26 cellular contexts compared by ENCODE assay signal in genomic region chr10:58350023-58350422, GRCh38.
"Had no signal": no experiment of that assay in that cellular context is flagged by ENCODE, and none has a peak within 500 bp of the region (broad histone marks: within the 10 kb centered on the region; RNA-seq: fewer than 3 reads in every experiment).

No MANE protein-coding gene starts in this region.

- H3K9me3 ChIP-seq: esophagus squamous epithelium, heart left ventricle, mucosa of descending colon, ovary, transverse colon, uterus had no signal

- H3K4me3 ChIP-seq: coronary artery, esophagus squamous epithelium, heart left ventricle, mucosa of descending colon, ovary, transverse colon, uterus had no signal

- ATAC-seq: activated CD8-positive, alpha-beta T cell treated with anti-CD3 and anti-CD28 coated beads, Interleukin-2, amount 10 ng/mL, durations not matched to agents 7 days and 5 days; activated naive CD8-positive, alpha-beta T cell treated with anti-CD3 and anti-CD28 coated beads, Interleukin-2, amount 50 U/mL, for 24 hours; sciatic nerve; stimulated activated naive B cell treated with anti-CD40 and anti-IgM and Interleukin-4, amounts not matched to agents 10 μg/mL and 1 μg/mL and 100 μg/mL, for 72 hours had no signal

- H3K4me1 ChIP-seq: uterus had no signal

- H3K27me3 ChIP-seq: esophagus squamous epithelium, heart left ventricle, ovary, transverse colon, uterus had no signal

- H3K27me3 Mint-ChIP-seq: activated CD4-positive, alpha-beta T cell treated with anti-CD3 and anti-CD28 coated beads, Interleukin-2, amount 10 ng/mL, durations not matched to agents 7 days and 5 days; activated naive CD8-positive, alpha-beta T cell treated with anti-CD3 and anti-CD28 coated beads, Interleukin-2, amount 50 U/mL, for 24 hours; stimulated activated naive B cell treated with anti-CD40 and anti-IgM and Interleukin-4, amounts not matched to agents 10 μg/mL and 1 μg/mL and 100 μg/mL, for 72 hours had no signal

- H3K4me3 Mint-ChIP-seq: activated CD4-positive, alpha-beta T cell treated with anti-CD3 and anti-CD28 coated beads, Interleukin-2, amount 10 ng/mL, durations not matched to agents 7 days and 5 days; activated CD8-positive, alpha-beta T cell treated with anti-CD3 and anti-CD28 coated beads, Interleukin-2, amount 10 ng/mL, durations not matched to agents 7 days and 5 days; activated naive CD8-positive, alpha-beta T cell treated with anti-CD3 and anti-CD28 coated beads, Interleukin-2, amount 50 U/mL, for 24 hours; activated T-helper 1 cell treated with anti-CD3 and anti-CD28 coated beads, Interleukin-12 subunit alpha, Interleukin-12 subunit beta, Interleukin-2, Interleukin-4 antibody, amounts not matched to agents 30 ng/mL and 10 ng/mL and 1 ng/mL, durations not matched to agents 14 hours and 24 hours and 36 hours; endodermal cell; stimulated activated naive B cell treated with anti-CD40 and anti-IgM and Interleukin-4, amounts not matched to agents 10 μg/mL and 1 μg/mL and 100 μg/mL, for 72 hours; T-helper 2 cell treated with Interferon-gamma antibody and Interleukin-4, amounts not matched to agents 5 μg/mL and 100 μg/mL, for 36 hours had no signal

- H3K9me3 Mint-ChIP-seq: activated CD4-positive, alpha-beta T cell treated with anti-CD3 and anti-CD28 coated beads, Interleukin-2, amount 10 ng/mL, durations not matched to agents 7 days and 5 days; activated naive CD8-positive, alpha-beta T cell treated with anti-CD3 and anti-CD28 coated beads, Interleukin-2, amount 50 U/mL, for 24 hours; activated T-helper 1 cell treated with anti-CD3 and anti-CD28 coated beads, Interleukin-12 subunit alpha, Interleukin-12 subunit beta, Interleukin-2, Interleukin-4 antibody, amounts not matched to agents 30 ng/mL and 10 ng/mL and 1 ng/mL, durations not matched to agents 14 hours and 24 hours and 36 hours; endodermal cell; stimulated activated naive B cell treated with anti-CD40 and anti-IgM and Interleukin-4, amounts not matched to agents 10 μg/mL and 1 μg/mL and 100 μg/mL, for 72 hours; T-helper 2 cell treated with Interferon-gamma antibody and Interleukin-4, amounts not matched to agents 5 μg/mL and 100 μg/mL, for 36 hours had no signal

- H3K27ac ChIP-seq: coronary artery, esophagus squamous epithelium, ovary, transverse colon, uterus, VCaP had no signal

- DNase-seq: activated CD4-positive, alpha-beta T cell treated with anti-CD3 and anti-CD28 coated beads, Interleukin-2, amount 10 ng/mL, durations not matched to agents 7 days and 5 days; activated CD4-positive, CD25-positive, alpha-beta regulatory T cell treated with anti-CD3 and anti-CD28 coated beads, Interleukin-2, amount 50 U/mL, for 72 hours; activated CD8-positive, alpha-beta T cell treated with anti-CD3 and anti-CD28 coated beads, Interleukin-2, amount 10 ng/mL, durations not matched to agents 7 days and 5 days; activated gamma-delta T cell; activated naive CD4-positive, alpha-beta T cell treated with anti-CD3 and anti-CD28 coated beads, Interleukin-2, amount 50 U/mL, for 16 hours; activated naive CD8-positive, alpha-beta T cell treated with anti-CD3 and anti-CD28 coated beads, Interleukin-2, amount 50 U/mL, for 24 hours; cerebellar nuclear complex; endodermal cell; esophagus squamous epithelium; heart left ventricle; mesenchymal stem cell; mucosa of descending colon; ovary; small intestine; stimulated activated CD4-positive, alpha-beta T cell treated with anti-CD3 and anti-CD28 coated beads, Interleukin-15, amount 100 ng/mL, for 24 hours; stimulated activated CD4-positive, alpha-beta T cell treated with anti-CD3 and anti-CD28 coated beads, Interleukin-2, amount 100 ng/mL, for 48 hours; stimulated activated CD8-positive, alpha-beta memory T cell treated with anti-CD3 and anti-CD28 coated beads, Interleukin-4, amount 100 ng/mL, for 48 hours; stimulated activated naive B cell treated with anti-CD40 and anti-IgM and Interleukin-4, amounts not matched to agents 10 μg/mL and 1 μg/mL and 100 μg/mL, for 72 hours; transverse colon; uterus had no signal

- FAIRE-seq: islet of Langerhans, small intestine had no signal

- H3K27ac Mint-ChIP-seq: activated CD4-positive, alpha-beta T cell treated with anti-CD3 and anti-CD28 coated beads, Interleukin-2, amount 10 ng/mL, durations not matched to agents 7 days and 5 days; activated CD8-positive, alpha-beta T cell treated with anti-CD3 and anti-CD28 coated beads, Interleukin-2, amount 10 ng/mL, durations not matched to agents 7 days and 5 days; activated naive CD8-positive, alpha-beta T cell treated with anti-CD3 and anti-CD28 coated beads, Interleukin-2, amount 50 U/mL, for 24 hours; activated T-helper 1 cell treated with anti-CD3 and anti-CD28 coated beads, Interleukin-12 subunit alpha, Interleukin-12 subunit beta, Interleukin-2, Interleukin-4 antibody, amounts not matched to agents 30 ng/mL and 10 ng/mL and 1 ng/mL, durations not matched to agents 14 hours and 24 hours and 36 hours; endodermal cell; stimulated activated naive B cell treated with anti-CD40 and anti-IgM and Interleukin-4, amounts not matched to agents 10 μg/mL and 1 μg/mL and 100 μg/mL, for 72 hours; T-helper 2 cell treated with Interferon-gamma antibody and Interleukin-4, amounts not matched to agents 5 μg/mL and 100 μg/mL, for 36 hours had no signal

- H3K36me3 ChIP-seq: esophagus squamous epithelium, ovary, transverse colon, uterus had no signal
